8 cellular contexts compared by ENCODE assay signal in the genomic region with DNA sequence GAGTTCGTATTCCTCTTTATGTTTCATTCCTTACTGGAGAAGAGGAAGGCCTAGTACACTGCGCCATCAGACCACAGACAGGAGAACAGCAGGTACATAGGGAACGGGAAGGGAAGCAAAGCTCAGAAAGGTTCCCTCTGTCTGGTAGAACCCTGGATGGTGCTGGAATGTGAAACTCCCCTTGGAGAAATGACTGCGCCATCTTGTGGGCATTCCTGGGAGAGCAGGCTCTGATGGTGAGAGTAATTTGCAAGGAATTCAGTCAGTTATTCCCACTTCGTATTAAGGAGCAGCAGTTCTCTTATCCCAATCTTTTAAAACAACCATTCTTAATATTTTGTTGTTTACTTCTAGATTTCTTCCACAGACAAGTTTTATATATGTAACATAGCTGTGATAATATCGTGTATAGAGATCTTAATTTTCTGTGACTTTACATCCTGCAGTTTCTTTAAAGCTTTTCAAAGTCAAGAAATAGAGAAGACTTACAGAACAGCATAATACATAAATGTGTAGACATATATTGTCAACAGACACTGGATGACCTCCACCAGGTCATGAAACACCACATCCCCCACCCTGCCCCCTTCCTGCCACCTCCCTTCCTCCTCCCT.
DNase-seq lines count a peak whose midpoint lies in the region; ATAC-seq, FAIRE-seq and TF ChIP-seq lines count a peak whose summit lies in the region.

No MANE protein-coding gene starts in this region.

- POLR2A ChIA-PET in endothelial cell of umbilical vein (lab: Charles Lee) = no interaction called here

- no peaks in the 10 kb centered on the region for H3K79me2 ChIP-seq in endothelial cell of umbilical vein (ENCODE audit: control insufficient read depth, insufficient read depth, low read length)

- FAIRE-seq in endothelial cell of umbilical vein (lab: Jason Lieb, UNC) = peak; percentile 69

- H4K20me1 ChIP-seq in endothelial cell of umbilical vein (replicated peaks; ENCODE audit: control insufficient read depth, extremely low read depth, insufficient read depth, low read length) = no peaks in the 10 kb centered on the region

- DNase-seq in AML-193 (lab: John Stamatoyannopoulos, UW) (peak; percentile 4 to 32), HCEC 1CT (peak; percentile 9), NCI-H69 (lab: John Stamatoyannopoulos, UW) (peak; percentile 64), endothelial cell of umbilical vein (ENCODE audit: low read depth, low spot score) (peak; percentile 72), middle frontal gyrus (ENCODE audit: extremely low spot score, low spot score) (peak; percentile 78)
- DNase-seq in activated CD8-positive, alpha-beta memory T cell treated with anti-CD3 and anti-CD28 coated beads for 48 hours (ENCODE audit: low read depth in 2 of 3, low spot score in 2 of 3) = peak in 2 of 3 experiments; percentile 43 to 58
- peak; percentile 16 to 36 for DNase-seq in stimulated activated CD8-positive, alpha-beta memory T cell treated with anti-CD3 and anti-CD28 coated beads, Interleukin-7, amount 100 ng/mL, for 4 hours (ENCODE audit: low read depth in 2 of 2)

- no peak for TF ChIP-seq POLR2A in endothelial cell of umbilical vein (IDR thresholded peaks at IDR 0.05; ENCODE audit: low read depth, low read length)

- H3K36me3 ChIP-seq in endothelial cell of umbilical vein (ENCODE audit: control insufficient read depth in 2 of 2, extremely low read depth in 1 of 2, insufficient read depth in 2 of 2, low read length in 2 of 2) = no peaks in the 10 kb centered on the region

- intact Hi-C loops in endothelial cell of umbilical vein (cut with micrococcal nuclease) = loop anchor here (1.0 kb wide), 1 partner anchor 122 kb away; no protein-coding TSS in a partner anchor

- H3K9me3 ChIP-seq in endothelial cell of umbilical vein (replicated peaks; ENCODE audit: control insufficient read depth, insufficient read depth, low read length) = no peaks in the 10 kb centered on the region

- peak; percentile 85 to 92 for TF ChIP-seq CTCF in endothelial cell of umbilical vein (IDR thresholded peaks at IDR 0.05; ENCODE audit: extremely low read depth in 1 of 2, insufficient read depth in 1 of 2, low read depth in 1 of 2, low read length in 2 of 2)

- no peak overlapping the region for H3K4me3 ChIP-seq in endothelial cell of umbilical vein (replicated peaks in 1 of 3; ENCODE audit: insufficient read depth in 1 of 3, low read depth in 1 of 3, low read length in 3 of 3)

- no peaks in the 10 kb centered on the region for H3K9me1 ChIP-seq in endothelial cell of umbilical vein (replicated peaks; ENCODE audit: control insufficient read depth, extremely low read depth, insufficient read depth, low read length)

- H3K4me1 ChIP-seq in endothelial cell of umbilical vein (ENCODE audit: control insufficient read depth, extremely low read depth, insufficient read depth, low read length) = no peaks in the 10 kb centered on the region

- no peak overlapping the region for H3K27ac ChIP-seq in endothelial cell of umbilical vein (ENCODE audit: insufficient read depth, low read depth, low read length)

- no peaks in the 10 kb centered on the region for H3K27me3 ChIP-seq in endothelial cell of umbilical vein (ENCODE audit: control insufficient read depth in 2 of 2, insufficient read depth in 2 of 2, low read length in 2 of 2)

- ATAC-seq in HG02973 (IDR thresholded peaks at IDR 0.05; ENCODE audit: unreplicated experiment) = no peak

- no peak overlapping the region for H3K9ac ChIP-seq in endothelial cell of umbilical vein (replicated peaks; ENCODE audit: extremely low read depth, insufficient read depth, low read length)

- CTCF ChIA-PET in endothelial cell of umbilical vein (lab: Charles Lee) = interaction anchor here (0.6 to 6.9 kb wide), 9 partner anchors 9 to 135 kb away, joined by 3 to 66 read pairs (median 3); no protein-coding TSS in a partner anchor

- no peak overlapping the region for H3K4me2 ChIP-seq in endothelial cell of umbilical vein (ENCODE audit: insufficient read depth, low read length)

- no TSS peak for BruUV-seq in endothelial cell of umbilical vein (replicated peaks; lab: Mats Ljungman, UMichigan)

- dilution Hi-C loops in endothelial cell of umbilical vein (cut with MboI; ENCODE audit: extremely low pct_ligation_motif_present, low sequenced_read_pairs) = no loop called here

- no peak overlapping the region for H2AFZ ChIP-seq in endothelial cell of umbilical vein (ENCODE audit: low read depth, low read length)

TF ChIP-seq in endothelial cell of umbilical vein, 7 proteins besides CTCF, POLR2A, EP300 and RAD21:
- TF ChIP-seq MYC (IDR thresholded peaks at IDR 0.05; ENCODE audit: low read depth, low read length) (no peak), JUN (IDR thresholded peaks at IDR 0.05; ENCODE audit: borderline replicate concordance, insufficient read depth, insufficient read length, low read depth) (no peak), FOS (IDR thresholded peaks at IDR 0.05; ENCODE audit: borderline replicate concordance, insufficient read depth, low read length) (no peak), POLR2AphosphoS5 (IDR thresholded peaks at IDR 0.05; ENCODE audit: insufficient read depth, low read depth, low read length) (no peak), GATA2 (IDR thresholded peaks at IDR 0.05; ENCODE audit: insufficient read depth, insufficient read length, low read depth, low read length) (no peak), EZH2 (IDR thresholded peaks at IDR 0.05; ENCODE audit: borderline replicate concordance, low read depth, low read length, severe bottlenecking) (no peak)
- TF ChIP-seq, protein P1, sequence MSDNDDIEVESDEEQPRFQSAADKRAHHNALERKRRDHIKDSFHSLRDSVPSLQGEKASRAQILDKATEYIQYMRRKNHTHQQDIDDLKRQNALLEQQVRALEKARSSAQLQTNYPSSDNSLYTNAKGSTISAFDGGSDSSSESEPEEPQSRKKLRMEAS (IDR thresholded peaks at IDR 0.05; ENCODE audit: insufficient read depth, insufficient read length) = no peak
TF ChIP-seq in endothelial cell of umbilical vein: peak in this region for 0.

Comparison
In these comparisons a context has a peak if more than half of its experiments do, and no peak if none do; other contexts are left out.
1. DNase-seq: peak in every context shown above with its lines; median percentile 78 in middle frontal gyrus; 72 in endothelial cell of umbilical vein; 64 in NCI-H69; 50 in activated CD8-positive, alpha-beta memory T cell treated with anti-CD3 and anti-CD28 coated beads for 48 hours; 26 in stimulated activated CD8-positive, alpha-beta memory T cell treated with anti-CD3 and anti-CD28 coated beads, Interleukin-7, amount 100 ng/mL, for 4 hours; 18 in AML-193; 9 in HCEC 1CT.